1 cellular context compared by ENCODE assay signal in genomic region chr1:30929135-30929889, GRCh38.
TF ChIP-seq lines count a peak whose summit lies in the region.

No MANE protein-coding gene starts in this region.

TF ChIP-seq in HepG2, 621 proteins besides CTCF, POLR2A, EP300 and RAD21 (continued from another document and continues in another):
- TF ChIP-seq ZNF232 (CRISPR knock-in tag; IDR thresholded peaks at IDR 0.05; ENCODE audit: borderline replicate concordance) (no peak), PITX1 (CRISPR knock-in tag; IDR thresholded peaks at IDR 0.05) (no peak), PPARG (CRISPR knock-in tag; conservative IDR thresholded peaks at IDR 0.05) (no peak), PRDM10 (CRISPR knock-in tag; IDR thresholded peaks at IDR 0.05; ENCODE audit: low read depth) (no peak), ZMYM4 (CRISPR knock-in tag; IDR thresholded peaks at IDR 0.05) (0 out of 2 replicates have a peak, but pooled peaks have one; percentile 24), REST (IDR thresholded peaks at IDR 0.05; ENCODE audit: borderline replicate concordance in 1 of 2, low read depth in 1 of 2, low read length in 2 of 2) (no peak), FOXO1 (CRISPR knock-in tag; IDR thresholded peaks at IDR 0.05) (no peak), HDAC2 (CRISPR knock-in tag; IDR thresholded peaks at IDR 0.05) (no peak), ZNF503 (CRISPR knock-in tag; IDR thresholded peaks at IDR 0.05) (no peak), ZEB1 (IDR thresholded peaks at IDR 0.05; ENCODE audit: insufficient replicate concordance, low read depth) (no peak), KDM2A (CRISPR knock-in tag; IDR thresholded peaks at IDR 0.05; ENCODE audit: borderline replicate concordance, low read depth) (no peak; the same call in 1 of the 2 replicates), ZNF550 (CRISPR knock-in tag; IDR thresholded peaks at IDR 0.05; ENCODE audit: borderline replicate concordance) (no peak), ZNF788 (CRISPR knock-in tag; IDR thresholded peaks at IDR 0.05; ENCODE audit: borderline replicate concordance) (peak; percentile 24; the same call in 1 of the 2 replicates), CAMTA2 (CRISPR knock-in tag; IDR thresholded peaks at IDR 0.05; ENCODE audit: borderline replicate concordance) (no peak), ZNF326 (CRISPR knock-in tag; IDR thresholded peaks at IDR 0.05; ENCODE audit: borderline replicate concordance) (no peak), ZNF367 (CRISPR knock-in tag; IDR thresholded peaks at IDR 0.05; ENCODE audit: borderline replicate concordance) (no peak), CBX2 (IDR thresholded peaks at IDR 0.05; ENCODE audit: low read depth, low read length) (no peak), CBX2 (CRISPR knock-in tag; IDR thresholded peaks at IDR 0.05; ENCODE audit: low read depth) (no peak), HNRNPH1 (optimal IDR thresholded peaks at IDR 0.05; ENCODE audit: low read depth, low read length) (no peak), HOXA3 (CRISPR knock-in tag; IDR thresholded peaks at IDR 0.05) (no peak), ZNF432 (CRISPR knock-in tag; IDR thresholded peaks at IDR 0.05; ENCODE audit: borderline replicate concordance) (no peak), ARNTL (CRISPR knock-in tag; IDR thresholded peaks at IDR 0.05) (no peak), ZNF775 (CRISPR knock-in tag; IDR thresholded peaks at IDR 0.05; ENCODE audit: borderline replicate concordance) (no peak), TBX3 (IDR thresholded peaks at IDR 0.05; ENCODE audit: borderline replicate concordance) (no peak), MAFG (CRISPR knock-in tag; IDR thresholded peaks at IDR 0.05) (no peak), ZNF615 (CRISPR knock-in tag; IDR thresholded peaks at IDR 0.05; ENCODE audit: borderline replicate concordance) (0 out of 2 replicates have a peak, but pooled peaks have one; percentile 22), ZNF713 (CRISPR knock-in tag; IDR thresholded peaks at IDR 0.05) (no peak), POLR2G (IDR thresholded peaks at IDR 0.05; ENCODE audit: low read depth, low read length) (peak; percentile 39; the same call in 1 of the 2 replicates), MXD4 (CRISPR knock-in tag; IDR thresholded peaks at IDR 0.05) (0 out of 2 replicates have a peak, but pooled peaks have one; percentile 24), GZF1 (CRISPR knock-in tag; IDR thresholded peaks at IDR 0.05) (no peak), SIN3A (IDR thresholded peaks at IDR 0.05; ENCODE audit: borderline replicate concordance, low read depth, low read length) (no peak), ZNF589 (CRISPR knock-in tag; conservative IDR thresholded peaks at IDR 0.05) (no peak), ZNF557 (CRISPR knock-in tag; IDR thresholded peaks at IDR 0.05) (no peak), NR2F1 (CRISPR knock-in tag; IDR thresholded peaks at IDR 0.05) (peak; percentile 74 to 75; a peak in 3 of 4 replicates), TEF (CRISPR knock-in tag; IDR thresholded peaks at IDR 0.05) (no peak), SAFB2 (CRISPR knock-in tag; IDR thresholded peaks at IDR 0.05; ENCODE audit: borderline replicate concordance, low read depth) (no peak), MIXL1 (CRISPR knock-in tag; IDR thresholded peaks at IDR 0.05) (no peak), TBX2 (CRISPR knock-in tag; IDR thresholded peaks at IDR 0.05; ENCODE audit: borderline replicate concordance) (0 out of 2 replicates have a peak, but pooled peaks have one; percentile 14), HINFP (CRISPR knock-in tag; IDR thresholded peaks at IDR 0.05; ENCODE audit: low read depth) (no peak), TCF7L2 (IDR thresholded peaks at IDR 0.05; ENCODE audit: low read depth, low read length) (no peak), NFKBIZ (CRISPR knock-in tag; IDR thresholded peaks at IDR 0.05) (no peak), ZBTB42 (CRISPR knock-in tag; IDR thresholded peaks at IDR 0.05) (no peak), TCF7 (IDR thresholded peaks at IDR 0.05; ENCODE audit: low read depth) (no peak), ZNF224 (CRISPR knock-in tag; IDR thresholded peaks at IDR 0.05) (no peak)
- TF ChIP-seq, protein P1, sequence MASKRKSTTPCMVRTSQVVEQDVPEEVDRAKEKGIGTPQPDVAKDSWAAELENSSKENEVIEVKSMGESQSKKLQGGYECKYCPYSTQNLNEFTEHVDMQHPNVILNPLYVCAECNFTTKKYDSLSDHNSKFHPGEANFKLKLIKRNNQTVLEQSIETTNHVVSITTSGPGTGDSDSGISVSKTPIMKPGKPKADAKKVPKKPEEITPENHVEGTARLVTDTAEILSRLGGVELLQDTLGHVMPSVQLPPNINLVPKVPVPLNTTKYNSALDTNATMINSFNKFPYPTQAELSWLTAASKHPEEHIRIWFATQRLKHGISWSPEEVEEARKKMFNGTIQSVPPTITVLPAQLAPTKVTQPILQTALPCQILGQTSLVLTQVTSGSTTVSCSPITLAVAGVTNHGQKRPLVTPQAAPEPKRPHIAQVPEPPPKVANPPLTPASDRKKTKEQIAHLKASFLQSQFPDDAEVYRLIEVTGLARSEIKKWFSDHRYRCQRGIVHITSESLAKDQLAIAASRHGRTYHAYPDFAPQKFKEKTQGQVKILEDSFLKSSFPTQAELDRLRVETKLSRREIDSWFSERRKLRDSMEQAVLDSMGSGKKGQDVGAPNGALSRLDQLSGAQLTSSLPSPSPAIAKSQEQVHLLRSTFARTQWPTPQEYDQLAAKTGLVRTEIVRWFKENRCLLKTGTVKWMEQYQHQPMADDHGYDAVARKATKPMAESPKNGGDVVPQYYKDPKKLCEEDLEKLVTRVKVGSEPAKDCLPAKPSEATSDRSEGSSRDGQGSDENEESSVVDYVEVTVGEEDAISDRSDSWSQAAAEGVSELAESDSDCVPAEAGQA (IDR thresholded peaks at IDR 0.05; ENCODE audit: low read depth): no peak
- TF ChIP-seq, protein P1 (CRISPR knock-in tag; IDR thresholded peaks at IDR 0.05; ENCODE audit: borderline replicate concordance): no peak
- TF ChIP-seq, protein P2, sequence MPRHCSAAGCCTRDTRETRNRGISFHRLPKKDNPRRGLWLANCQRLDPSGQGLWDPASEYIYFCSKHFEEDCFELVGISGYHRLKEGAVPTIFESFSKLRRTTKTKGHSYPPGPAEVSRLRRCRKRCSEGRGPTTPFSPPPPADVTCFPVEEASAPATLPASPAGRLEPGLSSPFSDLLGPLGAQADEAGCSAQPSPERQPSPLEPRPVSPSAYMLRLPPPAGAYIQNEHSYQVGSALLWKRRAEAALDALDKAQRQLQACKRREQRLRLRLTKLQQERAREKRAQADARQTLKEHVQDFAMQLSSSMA (CRISPR knock-in tag; IDR thresholded peaks at IDR 0.05): no peak
